ENCODE assay signal across 21 cellular contexts in genomic region chr3:76222115-76222652, GRCh38.
"Had no signal": no experiment of that assay in that cellular context is flagged by ENCODE, and none has a peak within 500 bp of the region (broad histone marks: within the 10 kb centered on the region; RNA-seq: fewer than 3 reads in every experiment).

No MANE protein-coding gene starts in this region.

- H3K27me3 ChIP-seq: gastroesophageal sphincter, heart left ventricle, neutrophil, thyroid gland had no signal

- H3K4me3 Mint-ChIP-seq: activated CD4-positive, alpha-beta T cell treated with anti-CD3 and anti-CD28 coated beads, Interleukin-2, amount 10 ng/mL, durations not matched to agents 24 days and 14 days; activated CD8-positive, alpha-beta T cell treated with anti-CD3 and anti-CD28 coated beads, Interleukin-2, amount 10 ng/mL, durations not matched to agents 7 days and 5 days; activated naive CD8-positive, alpha-beta T cell treated with anti-CD3 and anti-CD28 coated beads, Interleukin-2, amount 10 ng/mL, durations not matched to agents 7 days and 5 days; activated T-cell treated with anti-CD3 and anti-CD28 coated beads, Interleukin-2, amount 50 U/mL, for 24 hours; dendritic cell treated with granulocyte-macrophage colony-stimulating factor and Interleukin-4, amounts not matched to agents 40 ng/mL and 50 ng/mL, for 4 days; natural killer cell treated with Interleukin-12 subunit alpha and Interleukin-12 subunit beta and Interleukin-15 and Interleukin-18, amount 100 ng/mL, for 72 hours; T-helper 2 cell treated with Interferon-gamma antibody and Interleukin-4, amounts not matched to agents 5 μg/mL and 100 μg/mL, for 36 hours had no signal

- H3K79me2 ChIP-seq: parathyroid adenoma had no signal

- H3K4me3 ChIP-seq: gastroesophageal sphincter, heart left ventricle, thyroid gland had no signal

- H3K27ac Mint-ChIP-seq: activated CD4-positive, alpha-beta T cell treated with anti-CD3 and anti-CD28 coated beads, Interleukin-2, amount 10 ng/mL, durations not matched to agents 24 days and 14 days; activated CD8-positive, alpha-beta T cell treated with anti-CD3 and anti-CD28 coated beads, Interleukin-2, amount 10 ng/mL, durations not matched to agents 7 days and 5 days; activated naive CD8-positive, alpha-beta T cell treated with anti-CD3 and anti-CD28 coated beads, Interleukin-2, amount 10 ng/mL, durations not matched to agents 7 days and 5 days; activated T-cell treated with anti-CD3 and anti-CD28 coated beads, Interleukin-2, amount 50 U/mL, for 24 hours; activated T-helper 2 cell treated with anti-CD3 and anti-CD28 coated beads, Interferon-gamma antibody, Interleukin-2, Interleukin-4, amounts not matched to agents 10 μg/mL and 5 μg/mL and 100 μg/mL, durations not matched to agents 14 hours and 24 hours and 36 hours; dendritic cell treated with granulocyte-macrophage colony-stimulating factor and Interleukin-4, amounts not matched to agents 40 ng/mL and 50 ng/mL, for 4 days; natural killer cell treated with Interleukin-12 subunit alpha and Interleukin-12 subunit beta and Interleukin-15 and Interleukin-18, amount 100 ng/mL, for 72 hours; T-helper 2 cell treated with Interferon-gamma antibody and Interleukin-4, amounts not matched to agents 5 μg/mL and 100 μg/mL, for 36 hours had no signal

- H3K36me3 Mint-ChIP-seq: activated naive CD8-positive, alpha-beta T cell treated with anti-CD3 and anti-CD28 coated beads, Interleukin-2, amount 10 ng/mL, durations not matched to agents 7 days and 5 days had no signal

- H3K27me3 Mint-ChIP-seq: activated CD4-positive, alpha-beta T cell treated with anti-CD3 and anti-CD28 coated beads, Interleukin-2, amount 10 ng/mL, durations not matched to agents 24 days and 14 days; activated naive CD8-positive, alpha-beta T cell treated with anti-CD3 and anti-CD28 coated beads, Interleukin-2, amount 10 ng/mL, durations not matched to agents 7 days and 5 days; activated T-cell treated with anti-CD3 and anti-CD28 coated beads, Interleukin-2, amount 50 U/mL, for 24 hours; dendritic cell treated with granulocyte-macrophage colony-stimulating factor and Interleukin-4, amounts not matched to agents 40 ng/mL and 50 ng/mL, for 4 days; natural killer cell treated with Interleukin-12 subunit alpha and Interleukin-12 subunit beta and Interleukin-15 and Interleukin-18, amount 100 ng/mL, for 72 hours had no signal

- H3K9me3 ChIP-seq: gastroesophageal sphincter, neutrophil, thyroid gland had no signal

- H2AFZ ChIP-seq: parathyroid adenoma had no signal

- H3K4me1 Mint-ChIP-seq: activated CD4-positive, alpha-beta T cell treated with anti-CD3 and anti-CD28 coated beads, Interleukin-2, amount 10 ng/mL, durations not matched to agents 24 days and 14 days; activated naive CD8-positive, alpha-beta T cell treated with anti-CD3 and anti-CD28 coated beads, Interleukin-2, amount 10 ng/mL, durations not matched to agents 7 days and 5 days had no signal

- H3K4me1 ChIP-seq: gastroesophageal sphincter, heart left ventricle, parathyroid adenoma, thyroid gland had no signal

- H3K36me3 ChIP-seq: gastroesophageal sphincter, heart left ventricle, neutrophil, thyroid gland had no signal

- H3K27ac ChIP-seq: gastroesophageal sphincter, heart left ventricle, neutrophil, parathyroid adenoma, thyroid gland had no signal

- DNase-seq: activated CD4-positive, alpha-beta T cell treated with anti-CD3 and anti-CD28 coated beads, Interleukin-2, amount 10 ng/mL, durations not matched to agents 24 days and 14 days; activated CD4-positive, CD25-positive, alpha-beta regulatory T cell; activated CD8-positive, alpha-beta T cell treated with anti-CD3 and anti-CD28 coated beads, Interleukin-2, amount 10 ng/mL, durations not matched to agents 7 days and 5 days; activated naive CD4-positive, alpha-beta T cell treated with Interleukin-2 at 50 U/mL for 16 hours; activated naive CD8-positive, alpha-beta T cell treated with anti-CD3 and anti-CD28 coated beads, Interleukin-2, amount 10 ng/mL, durations not matched to agents 7 days and 5 days; activated T-cell treated with anti-CD3 and anti-CD28 coated beads, Interleukin-2, amount 50 U/mL, for 24 hours; aorta; effector CD8-positive, alpha-beta T cell; heart left ventricle; kidney glomerular epithelial cell; stimulated activated CD4-positive, alpha-beta T cell treated with anti-CD3 and anti-CD28 coated beads, Interleukin-12 subunit alpha, Interleukin-12 subunit beta, amount 100 ng/mL, for 4 hours; stimulated activated CD4-positive, alpha-beta T cell treated with anti-CD3 and anti-CD28 coated beads, Interleukin-1b, Interleukin-23, amount 100 ng/mL, for 48 hours; stimulated activated naive CD4-positive, alpha-beta T cell treated with Interleukin-2 at 50 U/mL for 16 hours; thyroid gland had no signal
